Comparison of ENCODE assay signal across 12 cellular contexts in the genomic region with DNA sequence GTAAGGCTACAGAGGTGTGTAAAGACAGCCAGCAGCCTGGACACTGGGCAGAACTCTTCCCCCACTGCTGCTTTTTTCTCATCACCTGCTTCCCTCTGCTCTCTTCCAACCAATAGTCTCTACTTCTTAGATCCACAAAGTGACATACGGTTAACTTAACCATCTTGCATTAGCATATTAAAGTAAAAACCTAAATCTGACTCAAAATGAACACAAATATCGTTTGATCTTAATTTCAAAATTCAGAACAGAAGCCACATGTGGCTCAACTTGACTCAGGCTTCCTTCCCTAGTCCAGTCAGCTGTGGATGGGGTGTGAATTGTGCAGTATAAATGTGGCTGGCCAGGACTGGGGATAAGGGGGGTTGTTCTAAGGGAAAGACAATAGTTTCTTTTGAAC.
"Had no signal": no experiment of that assay in that cellular context is flagged by ENCODE, and none has a peak within 500 bp of the region (broad histone marks: within the 10 kb centered on the region; RNA-seq: fewer than 3 reads in every experiment).

No MANE protein-coding gene starts in this region.

- H3K27ac Mint-ChIP-seq: neural progenitor cell had no signal

- H3K4me1 Mint-ChIP-seq: neural progenitor cell had no signal

- H3K9me3 Mint-ChIP-seq: activated T-cell treated with anti-CD3 and anti-CD28 coated beads, Interleukin-2, amount 50 U/mL, for 24 hours; neural progenitor cell had no signal

- H3K4me3 Mint-ChIP-seq: activated naive CD8-positive, alpha-beta T cell; activated T-cell treated with anti-CD3 and anti-CD28 coated beads, Interleukin-2, amount 50 U/mL, for 24 hours; neural progenitor cell had no signal

- H3K36me3 Mint-ChIP-seq: neural progenitor cell had no signal

- H3K27me3 Mint-ChIP-seq: activated naive CD8-positive, alpha-beta T cell; activated T-cell treated with anti-CD3 and anti-CD28 coated beads, Interleukin-2, amount 50 U/mL, for 24 hours had no signal

- DNase-seq: activated CD4-positive, alpha-beta T cell treated with anti-CD3 and anti-CD28 coated beads for 4 hours; activated T-cell treated with anti-CD3 and anti-CD28 coated beads, Interleukin-2, amount 50 U/mL, for 24 hours; anterior cingulate cortex; dermis blood vessel endothelial cell; ovary; sigmoid colon; stimulated activated CD4-positive, alpha-beta T cell treated with anti-CD3 and anti-CD28 coated beads, Interleukin-12 subunit alpha, Interleukin-12 subunit beta, amount 100 ng/mL, for 4 hours; stomach; T1000 had no signal

- ATAC-seq: gastroesophageal sphincter had no signal
